Comparison of ENCODE assay signal across 12 cellular contexts in genomic region chr2:162316590-162316989, GRCh38. TPM values are rescaled to one million over a fixed set of nuclear protein-coding genes. Genes with fewer than 3 reads are reported as not detected.
DNase-seq lines count a peak whose midpoint lies in the region; ATAC-seq and TF ChIP-seq lines count a peak whose summit lies in the region.
"Had no signal": no experiment of that assay in that cellular context is flagged by ENCODE, and none has a peak within 500 bp of the region (broad histone marks: within the 10 kb centered on the region; RNA-seq: fewer than 3 reads in every experiment).

No MANE protein-coding gene starts in this region.

- H3K9ac ChIP-seq in stomach smooth muscle (ENCODE audit: low read length in 2 of 2) = no peak overlapping the region

- DNase-seq in activated T-cell treated with anti-CD3 and anti-CD28 coated beads, Interleukin-2, amount 50 U/mL, for 4 hours = no peak
- no peak for DNase-seq in activated T-cell treated with anti-CD3 and anti-CD28 coated beads for 4 hours
- DNase-seq in T-helper 17 cell = no peak
- DNase-seq in esophagus squamous epithelium (lab: John Stamatoyannopoulos, UW) = no peak
- DNase-seq in HPDE6-E6E7 (ENCODE audit: extremely low spot score) = no peak
- DNase-seq: mesendoderm; NCI-H69; stimulated activated CD4-positive, alpha-beta T cell treated with anti-CD3 and anti-CD28 coated beads, Interleukin-15, amount 100 ng/mL, for 24 hours; stimulated activated naive CD4-positive, alpha-beta T cell had no signal

- no peak for TF ChIP-seq POLR2A in esophagus squamous epithelium (IDR thresholded peaks at IDR 0.05)

- H3K4me3 ChIP-seq in esophagus squamous epithelium (peak overlapping the region in 3 of 4 donors; percentile 81 to 99 (median 88)), stomach smooth muscle (ENCODE audit: low read length in 2 of 2) (peak overlapping the region; percentile 3 to 75)

- TF ChIP-seq CTCF in esophagus squamous epithelium (IDR thresholded peaks at IDR 0.05) = no peak

- intact Hi-C loops in esophagus squamous epithelium (cut with DNase I) = no loop called here

- H3K27ac Mint-ChIP-seq in T-helper 17 cell = peak overlapping the region; percentile 99

- peaks cover 15 to 75% (median 20%) of the 10 kb centered on the region in 3 donors for H3K4me1 ChIP-seq in esophagus squamous epithelium
- peaks cover 5% of the 10 kb centered on the region for H3K4me1 ChIP-seq in stomach smooth muscle (ENCODE audit: control insufficient read depth, insufficient read depth, low read length)

- H3K4me3 Mint-ChIP-seq in activated T-cell treated with anti-CD3 and anti-CD28 coated beads, Interleukin-2, amount 50 U/mL, for 4 hours = peak overlapping the region; percentile 90
- H3K4me3 Mint-ChIP-seq in T-helper 17 cell = peak overlapping the region; percentile 95

- H3K4me1 Mint-ChIP-seq in activated T-cell treated with anti-CD3 and anti-CD28 coated beads, Interleukin-2, amount 50 U/mL, for 4 hours (ENCODE audit: low read depth) = peaks cover 73% of the 10 kb centered on the region
- H3K4me1 Mint-ChIP-seq in T-helper 17 cell = peaks cover 54% of the 10 kb centered on the region

- WGBS in esophagus squamous epithelium, 2 donors = 62% methylated on average over 2 of the region's 2 CpGs

- peak overlapping the region in 1 of 4 donors; percentile 96 for H3K27ac ChIP-seq in esophagus squamous epithelium
- H3K27ac ChIP-seq in stomach smooth muscle (ENCODE audit: low read length) = no peak overlapping the region

- no peaks in the 10 kb centered on the region for H3K9me3 Mint-ChIP-seq in activated T-cell treated with anti-CD3 and anti-CD28 coated beads, Interleukin-2, amount 50 U/mL, for 4 hours

- H3K9me3 ChIP-seq in T-helper 17 cell (ENCODE audit: control insufficient read depth, low read length, poor library complexity, severe bottlenecking) (no peaks in the 10 kb centered on the region), esophagus squamous epithelium (no peaks in the 10 kb centered on the region), stomach smooth muscle (ENCODE audit: control insufficient read depth in 2 of 2, low read length in 2 of 2) (no peaks in the 10 kb centered on the region)

- H3K36me3 ChIP-seq in esophagus squamous epithelium = no peaks in the 10 kb centered on the region
- no peaks in the 10 kb centered on the region for H3K36me3 ChIP-seq in stomach smooth muscle (ENCODE audit: control insufficient read depth in 2 of 2, insufficient read depth in 2 of 2, low read length in 2 of 2)

- H3K27me3 Mint-ChIP-seq in activated T-cell treated with anti-CD3 and anti-CD28 coated beads, Interleukin-2, amount 50 U/mL, for 4 hours (ENCODE audit: low read depth) = no peaks in the 10 kb centered on the region
- H3K27me3 Mint-ChIP-seq in T-helper 17 cell = no peaks in the 10 kb centered on the region

- H3K36me3 Mint-ChIP-seq in activated T-cell treated with anti-CD3 and anti-CD28 coated beads, Interleukin-2, amount 50 U/mL, for 4 hours (ENCODE audit: insufficient read depth) = peaks cover 13% of the 10 kb centered on the region
- H3K36me3 Mint-ChIP-seq in T-helper 17 cell (ENCODE audit: low read depth) = peaks cover 2% of the 10 kb centered on the region

- no peak for ATAC-seq in activated T-cell treated with anti-CD3 and anti-CD28 coated beads, Interleukin-2, amount 50 U/mL, for 4 hours
- no peak for ATAC-seq in T-helper 17 cell
- ATAC-seq in HG02981 (IDR thresholded peaks at IDR 0.05; ENCODE audit: unreplicated experiment) = no peak
- ATAC-seq in GM18909 (IDR thresholded peaks at IDR 0.05; ENCODE audit: poor library complexity, unreplicated experiment) = no peak

- H3K27me3 ChIP-seq in esophagus squamous epithelium (no peaks in the 10 kb centered on the region), stomach smooth muscle (ENCODE audit: control insufficient read depth in 1 of 2, insufficient read depth in 2 of 2, low read length in 2 of 2) (no peaks in the 10 kb centered on the region)

RNA-seq across cellular contexts. Expression of gene IFIH1, which starts 1.9 kb away (rescaled TPM):
- 10 to 100 TPM; 12.8 to 17.2 (median 12.8) TPM for total RNA-seq in activated T-cell treated with anti-CD3 and anti-CD28 coated beads, Interleukin-2, amount 50 U/mL, for 4 hours
- total RNA-seq in T-helper 17 cell (10 to 100 TPM; 50.3 to 56.0 TPM), esophagus squamous epithelium (10 to 100 TPM in 2 of 4 donors, 1 to 10 TPM in 2; 8.2 to 17.4 (median 10.8) TPM)

RNA-seq across cellular contexts. Expression of gene GCA, which starts 27.3 kb away (rescaled TPM):
- 10 to 100 TPM; 11.1 to 13.0 (median 11.8) TPM for total RNA-seq in activated T-cell treated with anti-CD3 and anti-CD28 coated beads, Interleukin-2, amount 50 U/mL, for 4 hours
- total RNA-seq in T-helper 17 cell = 1 to 10 TPM; 6.9 to 7.1 TPM
- total RNA-seq in esophagus squamous epithelium = 10 to 100 TPM in 2 of 4 donors, 1 to 10 TPM in 2; 5.5 to 19.3 (median 13.0) TPM
